1 cellular context compared by ENCODE assay signal in genomic region chr1:196305216-196305615, GRCh38.
TF ChIP-seq lines count a peak whose summit lies in the region.

No MANE protein-coding gene starts in this region.

TF ChIP-seq in GM23338, 12 proteins besides CTCF, POLR2A, EP300 and RAD21 (continued from another document):
- no peak for TF ChIP-seq ZNF462 (CRISPR knock-in tag; IDR thresholded peaks at IDR 0.05)
- TF ChIP-seq NANOG (IDR thresholded peaks at IDR 0.05; ENCODE audit: borderline replicate concordance), result no peak
- TF ChIP-seq EZH2 (IDR thresholded peaks at IDR 0.05; ENCODE audit: low read depth, unreplicated experiment), result no peak
